Comparison of ENCODE assay signal across 12 cellular contexts in genomic region chr11:61011950-61012830, GRCh38. TPM values are rescaled to one million over a fixed set of nuclear protein-coding genes. Genes with fewer than 3 reads are reported as not detected.
DNase-seq lines count a peak whose midpoint lies in the region; ATAC-seq and TF ChIP-seq lines count a peak whose summit lies in the region.
"Had no signal": no experiment of that assay in that cellular context is flagged by ENCODE, and none has a peak within 500 bp of the region (broad histone marks: within the 10 kb centered on the region; RNA-seq: fewer than 3 reads in every experiment).

No MANE protein-coding gene starts in this region.

- H3K27ac Mint-ChIP-seq in T-cell (peak overlapping the region; percentile 59 to 86), glutamatergic neuron (ENCODE audit: unreplicated experiment) (peak overlapping the region; percentile 28)

- intact Hi-C loops in Right ventricle myocardium inferior (cut with DNase I), result no loop called here
- intact Hi-C loops in left ventricle myocardium inferior (cut with micrococcal nuclease), result no loop called here

- ATAC-seq in Right ventricle myocardium inferior (peak; percentile 22), T-cell (replicated peaks in 1 of 4) (no peak), upper lobe of left lung (ENCODE audit: low FRiP score in 2 of 2) (peak in 1 of 2 donors; percentile 31), GM21360 (IDR thresholded peaks at IDR 0.05; ENCODE audit: unreplicated experiment) (no peak), HG02885 (IDR thresholded peaks at IDR 0.05; ENCODE audit: poor library complexity, unreplicated experiment) (no peak)

- no peak for TF ChIP-seq CTCF in left ventricle myocardium inferior (IDR thresholded peaks at IDR 0.05; ENCODE audit: borderline replicate concordance)
- TF ChIP-seq CTCF in glutamatergic neuron (IDR thresholded peaks at IDR 0.05; ENCODE audit: partially characterized antibody, unreplicated experiment), result no peak
- TF ChIP-seq CTCF in upper lobe of left lung (IDR thresholded peaks at IDR 0.05), result no peak

- 53 to 65% methylated on average over 9 to 13 of the region's 13 CpGs for WGBS in upper lobe of left lung, 2 donors

- no peak overlapping the region for H3K4me3 Mint-ChIP-seq in T-cell
- no peak overlapping the region for H3K4me3 Mint-ChIP-seq in glutamatergic neuron (ENCODE audit: unreplicated experiment)

- H3K4me1 ChIP-seq in left ventricle myocardium inferior (peaks cover 11% of the 10 kb centered on the region), upper lobe of left lung (peaks cover 13 to 22% (median 17%) of the 10 kb centered on the region in 4 donors)

- H3K9me3 ChIP-seq in left ventricle myocardium inferior (replicated peaks) (no peaks in the 10 kb centered on the region), upper lobe of left lung (no peaks in the 10 kb centered on the region)

- H3K36me3 Mint-ChIP-seq in T-cell, result peaks cover 51% of the 10 kb centered on the region
- no peaks in the 10 kb centered on the region for H3K36me3 Mint-ChIP-seq in glutamatergic neuron (ENCODE audit: unreplicated experiment)

- POLR2A ChIA-PET in T-cell (lab: Charles Lee), result interaction anchor here (1.1 to 1.5 kb wide), 2 partner anchors 8 to 30 kb away, joined by 3 to 4 read pairs; no protein-coding TSS in a partner anchor

- no peaks in the 10 kb centered on the region for H3K36me3 ChIP-seq in left ventricle myocardium inferior
- no peaks in the 10 kb centered on the region for H3K36me3 ChIP-seq in upper lobe of left lung
- H3K36me3 ChIP-seq: WERI-Rb-1 had no signal

- H3K4me3 ChIP-seq in left ventricle myocardium inferior, result no peak overlapping the region
- H3K4me3 ChIP-seq in upper lobe of left lung, result no peak overlapping the region

- H3K4me1 Mint-ChIP-seq in T-cell, result peaks cover 41 to 61% (median 42%) of the 10 kb centered on the region in 3 donors
- H3K4me1 Mint-ChIP-seq in glutamatergic neuron (ENCODE audit: low read depth, unreplicated experiment), result peaks cover 2% of the 10 kb centered on the region

- no peak for DNase-seq in Right ventricle myocardium inferior (ENCODE audit: missing footprints)
- DNase-seq in left ventricle myocardium inferior, result no peak
- DNase-seq in T-cell, result no peak
- DNase-seq in glutamatergic neuron, result no peak
- DNase-seq in upper lobe of left lung, result peak; percentile 36 to 50
- DNase-seq in SIG-M5 (lab: John Stamatoyannopoulos, UW), result no peak
- DNase-seq: NCI-H2029, OCI-M1, WERI-Rb-1 had no signal

- H3K27me3 ChIP-seq in left ventricle myocardium inferior (ENCODE audit: low read depth), result peaks cover 57% of the 10 kb centered on the region
- H3K27me3 ChIP-seq in upper lobe of left lung, result peaks cover 0 to 12% (median 5%) of the 10 kb centered on the region in 4 donors

- H3K27me3 Mint-ChIP-seq in T-cell (no peaks in the 10 kb centered on the region), glutamatergic neuron (ENCODE audit: unreplicated experiment) (peaks cover 11% of the 10 kb centered on the region)

- H3K27ac ChIP-seq in left ventricle myocardium inferior (replicated peaks) (no peak overlapping the region), upper lobe of left lung (peak overlapping the region in 1 of 4 donors; percentile 24)
- H3K27ac ChIP-seq: C4-2B, WERI-Rb-1 had no signal

- H3K9me3 Mint-ChIP-seq in T-cell, result no peaks in the 10 kb centered on the region
- H3K9me3 Mint-ChIP-seq in glutamatergic neuron (ENCODE audit: unreplicated experiment), result peaks cover 4% of the 10 kb centered on the region

- TF ChIP-seq EP300 in upper lobe of left lung (IDR thresholded peaks at IDR 0.05), result no peak

- TF ChIP-seq POLR2A in upper lobe of left lung (IDR thresholded peaks at IDR 0.05), result no peak

- CTCF ChIA-PET in T-cell (lab: Charles Lee), result interaction anchor here in 1 of 2 donors (0.5 kb wide), 1 partner anchor 174 kb away, joined by 3 read pairs; no protein-coding TSS in a partner anchor

RNA-seq across cellular contexts. Expression of gene CD6, which starts 40.7 kb away (rescaled TPM):
- total RNA-seq in Right ventricle myocardium inferior, result 0.22 TPM
- total RNA-seq in left ventricle myocardium inferior, result 0.47 TPM
- 100 to 1,000 TPM; 413 to 594 (median 495) TPM for total RNA-seq in T-cell
- not detected for total RNA-seq in glutamatergic neuron (ENCODE audit: unreplicated experiment)
- total RNA-seq in upper lobe of left lung, result 10 to 100 TPM in 2 of 6 donors, 1 to 10 TPM in 4; 3.8 to 27.2 (median 5.3) TPM

Comparison
In these comparisons a context has a peak if more than half of its experiments do, and no peak if none do; other contexts are left out.
1. DNase-seq: peak in upper lobe of left lung (2 of 2); none in Right ventricle myocardium inferior (single experiment), left ventricle myocardium inferior (single experiment), T-cell (0 of 34), glutamatergic neuron (single experiment) and SIG-M5 (single experiment).
2. RNA of gene CD6, which starts 40.7 kb away (total RNA-seq): 413 to 594 TPM in T-cell; 3.8 to 27.2 TPM in upper lobe of left lung, 0.47 TPM in left ventricle myocardium inferior (single experiment), 0.22 TPM in Right ventricle myocardium inferior (single experiment) and not detected in glutamatergic neuron (single experiment); every median in the first group is over 10 times any median in the second.